In genomic region chr20:35661013-35661412, GRCh38 we compare ENCODE assay signal across 10 cellular contexts. TPM values are rescaled to one million over a fixed set of nuclear protein-coding genes. Genes with fewer than 3 reads are reported as not detected.
DNase-seq lines count a peak whose midpoint lies in the region; ATAC-seq and TF ChIP-seq lines count a peak whose summit lies in the region.
"Had no signal": no experiment of that assay in that cellular context is flagged by ENCODE, and none has a peak within 500 bp of the region (broad histone marks: within the 10 kb centered on the region; RNA-seq: fewer than 3 reads in every experiment).

No MANE protein-coding gene starts in this region.

- TF ChIP-seq CTCF in GM06990 (IDR thresholded peaks at IDR 0.05; ENCODE audit: insufficient read depth, low read length, poor library complexity, severe bottlenecking) (no peak), psoas muscle (IDR thresholded peaks at IDR 0.05) (no peak), GM10266 (IDR thresholded peaks at IDR 0.05; ENCODE audit: control insufficient read depth, insufficient read depth, low read depth, missing control alignments) (no peak)

- H3K4me1 ChIP-seq in endocrine pancreas (ENCODE audit: control insufficient read depth, insufficient read depth, low read length) (peaks cover 28% of the 10 kb centered on the region), psoas muscle (peaks cover 61% of the 10 kb centered on the region)

- ATAC-seq in psoas muscle (no peak), GM21825 (IDR thresholded peaks at IDR 0.05; ENCODE audit: unreplicated experiment) (no peak)

- H3K9ac ChIP-seq in endocrine pancreas (ENCODE audit: control insufficient read depth, insufficient read depth, low read length), result no peak overlapping the region

- H3K27me3 ChIP-seq in GM06990 (replicated peaks; ENCODE audit: control insufficient read depth, insufficient read depth, low read length) (no peaks in the 10 kb centered on the region), endocrine pancreas (ENCODE audit: control insufficient read depth, insufficient read depth, low read length) (no peaks in the 10 kb centered on the region), psoas muscle (ENCODE audit: insufficient read depth in 3 of 3, low read length in 2 of 3) (no peaks in the 10 kb centered on the region)
- H3K27me3 ChIP-seq: MG63 had no signal

- H3K27ac ChIP-seq in psoas muscle, result peak overlapping the region; percentile 10

- 84 to 88% (median 85%) methylated on average over 2 of the region's 2 CpGs for WGBS in psoas muscle, 3 donors

- intact Hi-C loops in psoas muscle (cut with DNase I), result loop anchor here (5.0 kb wide), 1 partner anchor 44 kb away; the partner anchor contains the start of gene SPAG4 (in 2 of the 2)

- H3K4me3 ChIP-seq in GM06990 (replicated peaks; ENCODE audit: low read depth, low read length) (peak overlapping the region; percentile 96), endocrine pancreas (ENCODE audit: control insufficient read depth, insufficient read depth, low read length) (peak overlapping the region; percentile 94), psoas muscle (peak overlapping the region; percentile 75)

- H3K36me3 ChIP-seq in GM06990 (ENCODE audit: control insufficient read depth, insufficient read depth, low read length), result no peaks in the 10 kb centered on the region; the same call in 1 of the 2 replicates
- peaks cover 2% of the 10 kb centered on the region for H3K36me3 ChIP-seq in endocrine pancreas (ENCODE audit: control insufficient read depth, insufficient read depth, low read length)
- H3K36me3 ChIP-seq in psoas muscle (ENCODE audit: insufficient read depth in 1 of 2, low read depth in 1 of 2), result no peaks in the 10 kb centered on the region

- DNase-seq in GM06990 (ENCODE audit: extremely low read depth, insufficient read length) (no peak), RPMI7951 (ENCODE audit: low read depth) (peak; percentile 25), psoas muscle (no peak), SIG-M5 treated with dmso at 0.1 percent for 504 hours (lab: John Stamatoyannopoulos, UW; ENCODE audit: unreplicated experiment) (no peak), NCI-H345 treated with DMSO at 0.1 percent for 48 hours (lab: John Stamatoyannopoulos, UW; ENCODE audit: unreplicated experiment) (no peak), GM10266 (ENCODE audit: extremely low spot score) (no peak)
- DNase-seq: MG63, T-helper 9 cell had no signal

- H3K9me3 ChIP-seq in endocrine pancreas (ENCODE audit: control insufficient read depth, low read length), result no peaks in the 10 kb centered on the region
- H3K9me3 ChIP-seq in psoas muscle, result no peaks in the 10 kb centered on the region
- H3K9me3 ChIP-seq: MG63 had no signal

RNA-seq across cellular contexts. Expression of gene CPNE1, which starts 3.7 kb away (rescaled TPM):
- total RNA-seq in RPMI7951 (2014; rRNA removed; shearing (Covaris generic)), result 301 and 408 TPM in 2 replicates
- 10 to 100 TPM; 55.9 to 75.4 (median 67.1) TPM for total RNA-seq in psoas muscle
- polyA plus RNA-seq in psoas muscle, result 10 to 100 TPM; 59.5 to 62.1 (median 61.6) TPM

RNA-seq across cellular contexts. Expression of gene RBM12, which starts 3.7 kb away (rescaled TPM):
- total RNA-seq in RPMI7951 (2014; rRNA removed; shearing (Covaris generic)), result 33.8 and 41.9 TPM in 2 replicates
- 10 to 100 TPM; 20.8 to 61.5 (median 45.5) TPM for total RNA-seq in psoas muscle
- 10 to 100 TPM in 1 of 3 donors, 1 to 10 TPM in 2; 5.3 to 22.5 (median 8.8) TPM for polyA plus RNA-seq in psoas muscle

RNA-seq across cellular contexts. Expression of gene NFS1, which starts 38.1 kb away (rescaled TPM):
- total RNA-seq in RPMI7951 (2014; rRNA removed; shearing (Covaris generic)), result 42.8 and 53.4 TPM in 2 replicates
- 10 to 100 TPM; 23.6 to 45.0 (median 40.3) TPM for total RNA-seq in psoas muscle
- 10 to 100 TPM; 19.8 to 35.2 (median 26.1) TPM for polyA plus RNA-seq in psoas muscle

RNA-seq across cellular contexts. Expression of gene ROMO1, which starts 38.2 kb away (rescaled TPM):
- total RNA-seq in RPMI7951 (2014; rRNA removed; shearing (Covaris generic)), result 624 and 862 TPM in 2 replicates
- total RNA-seq in psoas muscle, result 100 to 1,000 TPM; 133 to 172 (median 143) TPM
- polyA plus RNA-seq in psoas muscle, result 100 to 1,000 TPM; 253 to 379 (median 323) TPM

RNA-seq across cellular contexts. Expression of gene SPAG4, which starts 45.4 kb away (rescaled TPM):
- 24.9 and 38.5 TPM in 2 replicates for total RNA-seq in RPMI7951 (2014; rRNA removed; shearing (Covaris generic))
- total RNA-seq in psoas muscle, result 1 to 10 TPM; 1.1 to 2.1 (median 1.4) TPM
- polyA plus RNA-seq in psoas muscle, result 1 to 10 TPM in 1 of 3 donors, under 1 TPM in 2; 0.49 to 1.1 (median 0.61) TPM
